In the genomic region with DNA sequence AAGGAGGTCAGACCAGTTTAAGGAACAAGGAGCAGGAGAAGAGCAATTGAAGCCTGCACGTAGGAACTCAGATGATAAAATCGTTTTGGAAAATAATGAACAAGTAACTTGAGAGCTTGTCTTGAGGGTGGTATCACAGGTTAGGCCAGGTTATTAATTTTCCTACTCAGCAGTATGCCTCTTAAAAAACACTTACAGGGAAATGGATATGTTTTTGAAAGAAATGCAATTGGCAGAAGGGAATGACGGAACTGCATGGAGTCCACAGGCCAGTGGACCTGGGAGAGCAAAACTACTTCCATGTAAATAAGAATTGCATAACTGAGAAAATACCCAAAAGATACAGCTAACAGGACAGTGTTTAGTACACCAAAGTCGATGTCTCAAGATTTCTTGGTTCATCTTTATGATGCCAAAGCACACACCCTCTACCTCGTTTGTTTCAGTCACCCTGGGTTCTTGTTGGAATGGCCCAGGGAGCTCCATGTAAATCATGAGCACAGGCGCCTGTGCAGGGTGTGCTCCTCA, we compare ENCODE assay signal across 1 cellular context.
TF ChIP-seq lines count a peak whose summit lies in the region.

No MANE protein-coding gene starts in this region.

TF ChIP-seq in K562, 482 proteins besides CTCF, POLR2A, EP300 and RAD21 (continued from another document and continues in another):
- TF ChIP-seq, protein P1, sequence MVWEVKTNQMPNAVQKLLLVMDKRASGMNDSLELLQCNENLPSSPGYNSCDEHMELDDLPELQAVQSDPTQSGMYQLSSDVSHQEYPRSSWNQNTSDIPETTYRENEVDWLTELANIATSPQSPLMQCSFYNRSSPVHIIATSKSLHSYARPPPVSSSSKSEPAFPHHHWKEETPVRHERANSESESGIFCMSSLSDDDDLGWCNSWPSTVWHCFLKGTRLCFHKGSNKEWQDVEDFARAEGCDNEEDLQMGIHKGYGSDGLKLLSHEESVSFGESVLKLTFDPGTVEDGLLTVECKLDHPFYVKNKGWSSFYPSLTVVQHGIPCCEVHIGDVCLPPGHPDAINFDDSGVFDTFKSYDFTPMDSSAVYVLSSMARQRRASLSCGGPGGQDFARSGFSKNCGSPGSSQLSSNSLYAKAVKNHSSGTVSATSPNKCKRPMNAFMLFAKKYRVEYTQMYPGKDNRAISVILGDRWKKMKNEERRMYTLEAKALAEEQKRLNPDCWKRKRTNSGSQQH (CRISPR knock-in tag; IDR thresholded peaks at IDR 0.05) = no peak
- peak; percentile 90 for TF ChIP-seq ZNF311 (CRISPR knock-in tag; IDR thresholded peaks at IDR 0.05)
- TF ChIP-seq ZNF3 (CRISPR knock-in tag; IDR thresholded peaks at IDR 0.05) = no peak
- no peak for TF ChIP-seq PTBP1 (IDR thresholded peaks at IDR 0.05; ENCODE audit: low read depth, low read length)
- no peak for TF ChIP-seq ATF1 (CRISPR knock-in tag; IDR thresholded peaks at IDR 0.05)
- TF ChIP-seq ATF1 (tag; IDR thresholded peaks at IDR 0.05) = no peak
- no peak for TF ChIP-seq ESRRA (IDR thresholded peaks at IDR 0.05; ENCODE audit: borderline replicate concordance, low read depth)
- no peak for TF ChIP-seq CBX2 (IDR thresholded peaks at IDR 0.05; ENCODE audit: insufficient read depth, low read length, poor library complexity, severe bottlenecking)
- TF ChIP-seq, protein P2, sequence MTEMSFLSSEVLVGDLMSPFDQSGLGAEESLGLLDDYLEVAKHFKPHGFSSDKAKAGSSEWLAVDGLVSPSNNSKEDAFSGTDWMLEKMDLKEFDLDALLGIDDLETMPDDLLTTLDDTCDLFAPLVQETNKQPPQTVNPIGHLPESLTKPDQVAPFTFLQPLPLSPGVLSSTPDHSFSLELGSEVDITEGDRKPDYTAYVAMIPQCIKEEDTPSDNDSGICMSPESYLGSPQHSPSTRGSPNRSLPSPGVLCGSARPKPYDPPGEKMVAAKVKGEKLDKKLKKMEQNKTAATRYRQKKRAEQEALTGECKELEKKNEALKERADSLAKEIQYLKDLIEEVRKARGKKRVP (CRISPR knock-in tag; IDR thresholded peaks at IDR 0.05) = no peak
- TF ChIP-seq NRF1 (conservative IDR thresholded peaks at IDR 0.05 in 1 of 2, IDR thresholded peaks at IDR 0.05 in 1 of 2) = 0 out of 4 replicates have a peak, but pooled peaks of 1 of the 2 experiments have one; percentile 25
- TF ChIP-seq, protein P3, sequence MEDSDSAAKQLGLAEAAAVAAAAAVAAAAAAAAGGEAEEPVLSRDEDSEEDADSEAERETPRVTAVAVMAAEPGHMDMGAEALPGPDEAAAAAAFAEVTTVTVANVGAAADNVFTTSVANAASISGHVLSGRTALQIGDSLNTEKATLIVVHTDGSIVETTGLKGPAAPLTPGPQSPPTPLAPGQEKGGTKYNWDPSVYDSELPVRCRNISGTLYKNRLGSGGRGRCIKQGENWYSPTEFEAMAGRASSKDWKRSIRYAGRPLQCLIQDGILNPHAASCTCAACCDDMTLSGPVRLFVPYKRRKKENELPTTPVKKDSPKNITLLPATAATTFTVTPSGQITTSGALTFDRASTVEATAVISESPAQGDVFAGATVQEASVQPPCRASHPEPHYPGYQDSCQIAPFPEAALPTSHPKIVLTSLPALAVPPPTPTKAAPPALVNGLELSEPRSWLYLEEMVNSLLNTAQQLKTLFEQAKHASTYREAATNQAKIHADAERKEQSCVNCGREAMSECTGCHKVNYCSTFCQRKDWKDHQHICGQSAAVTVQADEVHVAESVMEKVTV (CRISPR knock-in tag; IDR thresholded peaks at IDR 0.05) = no peak
- TF ChIP-seq GATAD2A (IDR thresholded peaks at IDR 0.05) = no peak
- TF ChIP-seq, protein P4, sequence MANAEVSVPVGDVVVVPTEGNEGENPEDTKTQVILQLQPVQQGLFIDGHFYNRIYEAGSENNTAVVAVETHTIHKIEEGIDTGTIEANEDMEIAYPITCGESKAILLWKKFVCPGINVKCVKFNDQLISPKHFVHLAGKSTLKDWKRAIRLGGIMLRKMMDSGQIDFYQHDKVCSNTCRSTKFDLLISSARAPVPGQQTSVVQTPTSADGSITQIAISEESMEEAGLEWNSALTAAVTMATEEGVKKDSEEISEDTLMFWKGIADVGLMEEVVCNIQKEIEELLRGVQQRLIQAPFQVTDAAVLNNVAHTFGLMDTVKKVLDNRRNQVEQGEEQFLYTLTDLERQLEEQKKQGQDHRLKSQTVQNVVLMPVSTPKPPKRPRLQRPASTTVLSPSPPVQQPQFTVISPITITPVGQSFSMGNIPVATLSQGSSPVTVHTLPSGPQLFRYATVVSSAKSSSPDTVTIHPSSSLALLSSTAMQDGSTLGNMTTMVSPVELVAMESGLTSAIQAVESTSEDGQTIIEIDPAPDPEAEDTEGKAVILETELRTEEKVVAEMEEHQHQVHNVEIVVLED (CRISPR knock-in tag; IDR thresholded peaks at IDR 0.05) = 0 out of 2 replicates have a peak, but pooled peaks have one; percentile 6
- TF ChIP-seq, protein P5, sequence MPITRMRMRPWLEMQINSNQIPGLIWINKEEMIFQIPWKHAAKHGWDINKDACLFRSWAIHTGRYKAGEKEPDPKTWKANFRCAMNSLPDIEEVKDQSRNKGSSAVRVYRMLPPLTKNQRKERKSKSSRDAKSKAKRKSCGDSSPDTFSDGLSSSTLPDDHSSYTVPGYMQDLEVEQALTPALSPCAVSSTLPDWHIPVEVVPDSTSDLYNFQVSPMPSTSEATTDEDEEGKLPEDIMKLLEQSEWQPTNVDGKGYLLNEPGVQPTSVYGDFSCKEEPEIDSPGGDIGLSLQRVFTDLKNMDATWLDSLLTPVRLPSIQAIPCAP (CRISPR knock-in tag; IDR thresholded peaks at IDR 0.05; ENCODE audit: borderline replicate concordance) = no peak
- TF ChIP-seq, protein P6, sequence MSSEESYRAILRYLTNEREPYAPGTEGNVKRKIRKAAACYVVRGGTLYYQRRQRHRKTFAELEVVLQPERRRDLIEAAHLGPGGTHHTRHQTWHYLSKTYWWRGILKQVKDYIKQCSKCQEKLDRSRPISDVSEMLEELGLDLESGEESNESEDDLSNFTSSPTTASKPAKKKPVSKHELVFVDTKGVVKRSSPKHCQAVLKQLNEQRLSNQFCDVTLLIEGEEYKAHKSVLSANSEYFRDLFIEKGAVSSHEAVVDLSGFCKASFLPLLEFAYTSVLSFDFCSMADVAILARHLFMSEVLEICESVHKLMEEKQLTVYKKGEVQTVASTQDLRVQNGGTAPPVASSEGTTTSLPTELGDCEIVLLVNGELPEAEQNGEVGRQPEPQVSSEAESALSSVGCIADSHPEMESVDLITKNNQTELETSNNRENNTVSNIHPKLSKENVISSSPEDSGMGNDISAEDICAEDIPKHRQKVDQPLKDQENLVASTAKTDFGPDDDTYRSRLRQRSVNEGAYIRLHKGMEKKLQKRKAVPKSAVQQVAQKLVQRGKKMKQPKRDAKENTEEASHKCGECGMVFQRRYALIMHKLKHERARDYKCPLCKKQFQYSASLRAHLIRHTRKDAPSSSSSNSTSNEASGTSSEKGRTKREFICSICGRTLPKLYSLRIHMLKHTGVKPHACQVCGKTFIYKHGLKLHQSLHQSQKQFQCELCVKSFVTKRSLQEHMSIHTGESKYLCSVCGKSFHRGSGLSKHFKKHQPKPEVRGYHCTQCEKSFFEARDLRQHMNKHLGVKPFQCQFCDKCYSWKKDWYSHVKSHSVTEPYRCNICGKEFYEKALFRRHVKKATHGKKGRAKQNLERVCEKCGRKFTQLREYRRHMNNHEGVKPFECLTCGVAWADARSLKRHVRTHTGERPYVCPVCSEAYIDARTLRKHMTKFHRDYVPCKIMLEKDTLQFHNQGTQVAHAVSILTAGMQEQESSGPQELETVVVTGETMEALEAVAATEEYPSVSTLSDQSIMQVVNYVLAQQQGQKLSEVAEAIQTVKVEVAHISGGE (CRISPR knock-in tag; IDR thresholded peaks at IDR 0.05) = no peak
- TF ChIP-seq, protein P7, sequence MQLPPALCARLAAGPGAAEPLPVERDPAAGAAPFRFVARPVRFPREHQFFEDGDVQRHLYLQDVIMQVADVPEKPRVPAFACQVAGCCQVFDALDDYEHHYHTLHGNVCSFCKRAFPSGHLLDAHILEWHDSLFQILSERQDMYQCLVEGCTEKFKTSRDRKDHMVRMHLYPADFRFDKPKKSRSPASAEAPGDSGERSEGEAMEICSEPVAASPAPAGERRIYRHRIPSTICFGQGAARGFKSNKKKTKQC (CRISPR knock-in tag; IDR thresholded peaks at IDR 0.05) = no peak
- TF ChIP-seq, protein P8, sequence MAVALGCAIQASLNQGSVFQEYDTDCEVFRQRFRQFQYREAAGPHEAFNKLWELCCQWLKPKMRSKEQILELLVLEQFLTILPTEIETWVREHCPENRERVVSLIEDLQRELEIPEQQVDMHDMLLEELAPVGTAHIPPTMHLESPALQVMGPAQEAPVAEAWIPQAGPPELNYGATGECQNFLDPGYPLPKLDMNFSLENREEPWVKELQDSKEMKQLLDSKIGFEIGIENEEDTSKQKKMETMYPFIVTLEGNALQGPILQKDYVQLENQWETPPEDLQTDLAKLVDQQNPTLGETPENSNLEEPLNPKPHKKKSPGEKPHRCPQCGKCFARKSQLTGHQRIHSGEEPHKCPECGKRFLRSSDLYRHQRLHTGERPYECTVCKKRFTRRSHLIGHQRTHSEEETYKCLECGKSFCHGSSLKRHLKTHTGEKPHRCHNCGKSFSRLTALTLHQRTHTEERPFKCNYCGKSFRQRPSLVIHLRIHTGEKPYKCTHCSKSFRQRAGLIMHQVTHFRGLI (CRISPR knock-in tag; IDR thresholded peaks at IDR 0.05) = no peak
- TF ChIP-seq, protein P9, sequence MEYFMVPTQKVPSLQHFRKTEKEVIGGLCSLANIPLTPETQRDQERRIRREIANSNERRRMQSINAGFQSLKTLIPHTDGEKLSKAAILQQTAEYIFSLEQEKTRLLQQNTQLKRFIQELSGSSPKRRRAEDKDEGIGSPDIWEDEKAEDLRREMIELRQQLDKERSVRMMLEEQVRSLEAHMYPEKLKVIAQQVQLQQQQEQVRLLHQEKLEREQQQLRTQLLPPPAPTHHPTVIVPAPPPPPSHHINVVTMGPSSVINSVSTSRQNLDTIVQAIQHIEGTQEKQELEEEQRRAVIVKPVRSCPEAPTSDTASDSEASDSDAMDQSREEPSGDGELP (CRISPR knock-in tag; IDR thresholded peaks at IDR 0.05; ENCODE audit: borderline replicate concordance) = no peak
- TF ChIP-seq, protein P10, sequence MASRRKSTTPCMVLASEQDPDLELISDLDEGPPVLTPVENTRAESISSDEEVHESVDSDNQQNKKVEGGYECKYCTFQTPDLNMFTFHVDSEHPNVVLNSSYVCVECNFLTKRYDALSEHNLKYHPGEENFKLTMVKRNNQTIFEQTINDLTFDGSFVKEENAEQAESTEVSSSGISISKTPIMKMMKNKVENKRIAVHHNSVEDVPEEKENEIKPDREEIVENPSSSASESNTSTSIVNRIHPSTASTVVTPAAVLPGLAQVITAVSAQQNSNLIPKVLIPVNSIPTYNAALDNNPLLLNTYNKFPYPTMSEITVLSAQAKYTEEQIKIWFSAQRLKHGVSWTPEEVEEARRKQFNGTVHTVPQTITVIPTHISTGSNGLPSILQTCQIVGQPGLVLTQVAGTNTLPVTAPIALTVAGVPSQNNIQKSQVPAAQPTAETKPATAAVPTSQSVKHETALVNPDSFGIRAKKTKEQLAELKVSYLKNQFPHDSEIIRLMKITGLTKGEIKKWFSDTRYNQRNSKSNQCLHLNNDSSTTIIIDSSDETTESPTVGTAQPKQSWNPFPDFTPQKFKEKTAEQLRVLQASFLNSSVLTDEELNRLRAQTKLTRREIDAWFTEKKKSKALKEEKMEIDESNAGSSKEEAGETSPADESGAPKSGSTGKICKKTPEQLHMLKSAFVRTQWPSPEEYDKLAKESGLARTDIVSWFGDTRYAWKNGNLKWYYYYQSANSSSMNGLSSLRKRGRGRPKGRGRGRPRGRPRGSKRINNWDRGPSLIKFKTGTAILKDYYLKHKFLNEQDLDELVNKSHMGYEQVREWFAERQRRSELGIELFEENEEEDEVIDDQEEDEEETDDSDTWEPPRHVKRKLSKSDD (conservative IDR thresholded peaks at IDR 0.05; ENCODE audit: low read length) = no peak
- peak; percentile 75 for TF ChIP-seq DDX20 (tag; IDR thresholded peaks at IDR 0.05; ENCODE audit: low read depth)
- TF ChIP-seq NR4A1 (CRISPR knock-in tag; IDR thresholded peaks at IDR 0.05) = no peak
- peak; percentile 49; the same call in 1 of the 2 replicates for TF ChIP-seq NR4A1 (tag; IDR thresholded peaks at IDR 0.05)
- peak; percentile 44; the same call in 1 of the 2 replicates for TF ChIP-seq KLF6 (CRISPR knock-in tag; IDR thresholded peaks at IDR 0.05; ENCODE audit: borderline replicate concordance)
- no peak for TF ChIP-seq BDP1 (IDR thresholded peaks at IDR 0.05; ENCODE audit: insufficient read depth, insufficient read length)
- peak; percentile 58; the same call in 1 of the 2 replicates for TF ChIP-seq MEF2D (tag; conservative IDR thresholded peaks at IDR 0.05; ENCODE audit: low read depth)
- no peak for TF ChIP-seq ZNF174 (CRISPR knock-in tag; IDR thresholded peaks at IDR 0.05)
- TF ChIP-seq, protein P11, sequence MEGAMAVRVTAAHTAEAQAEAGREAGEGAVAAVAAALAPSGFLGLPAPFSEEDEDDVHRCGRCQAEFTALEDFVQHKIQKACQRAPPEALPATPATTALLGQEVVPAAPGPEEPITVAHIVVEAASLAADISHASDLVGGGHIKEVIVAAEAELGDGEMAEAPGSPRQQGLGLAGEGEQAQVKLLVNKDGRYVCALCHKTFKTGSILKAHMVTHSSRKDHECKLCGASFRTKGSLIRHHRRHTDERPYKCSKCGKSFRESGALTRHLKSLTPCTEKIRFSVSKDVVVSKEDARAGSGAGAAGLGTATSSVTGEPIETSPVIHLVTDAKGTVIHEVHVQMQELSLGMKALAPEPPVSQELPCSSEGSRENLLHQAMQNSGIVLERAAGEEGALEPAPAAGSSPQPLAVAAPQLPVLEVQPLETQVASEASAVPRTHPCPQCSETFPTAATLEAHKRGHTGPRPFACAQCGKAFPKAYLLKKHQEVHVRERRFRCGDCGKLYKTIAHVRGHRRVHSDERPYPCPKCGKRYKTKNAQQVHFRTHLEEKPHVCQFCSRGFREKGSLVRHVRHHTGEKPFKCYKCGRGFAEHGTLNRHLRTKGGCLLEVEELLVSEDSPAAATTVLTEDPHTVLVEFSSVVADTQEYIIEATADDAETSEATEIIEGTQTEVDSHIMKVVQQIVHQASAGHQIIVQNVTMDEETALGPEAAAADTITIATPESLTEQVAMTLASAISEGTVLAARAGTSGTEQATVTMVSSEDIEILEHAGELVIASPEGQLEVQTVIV (CRISPR knock-in tag; IDR thresholded peaks at IDR 0.05; ENCODE audit: borderline replicate concordance) = no peak
- no peak for TF ChIP-seq ZNF133 (CRISPR knock-in tag; IDR thresholded peaks at IDR 0.05)
- TF ChIP-seq XRCC5 (IDR thresholded peaks at IDR 0.05; ENCODE audit: low read depth, low read length) = no peak
- peak; percentile 61 for TF ChIP-seq PTRF (tag; IDR thresholded peaks at IDR 0.05)
- TF ChIP-seq TCFL5 (CRISPR knock-in tag; conservative IDR thresholded peaks at IDR 0.05) = no peak
- no peak for TF ChIP-seq ZNF699 (CRISPR knock-in tag; IDR thresholded peaks at IDR 0.05; ENCODE audit: insufficient replicate concordance)
- no peak for TF ChIP-seq TAF7 (tag; IDR thresholded peaks at IDR 0.05)
- TF ChIP-seq SMAD4 (CRISPR knock-in tag; conservative IDR thresholded peaks at IDR 0.05) = peak; percentile 56
- TF ChIP-seq YY1 (IDR thresholded peaks at IDR 0.05; ENCODE audit: borderline replicate concordance in 1 of 3, control insufficient read depth in 1 of 3, extremely low read depth in 1 of 3, insufficient read depth in 3 of 3, insufficient read length in 1 of 3, insufficient replicate concordance in 2 of 3, low read depth in 1 of 3, low read length in 2 of 3) = no peak
